1 cellular context compared by ENCODE assay signal in genomic region chr20:37437676-37438075, GRCh38.
TF ChIP-seq lines count a peak whose summit lies in the region.

No MANE protein-coding gene starts in this region.

TF ChIP-seq in GM23338, 12 proteins besides CTCF, POLR2A, EP300 and RAD21 (continued from another document):
- TF ChIP-seq ZNF462 (CRISPR knock-in tag; IDR thresholded peaks at IDR 0.05) (no peak), ZNF114 (CRISPR knock-in tag; IDR thresholded peaks at IDR 0.05) (no peak), NANOG (IDR thresholded peaks at IDR 0.05; ENCODE audit: borderline replicate concordance) (no peak), CREB1 (CRISPR knock-in tag; IDR thresholded peaks at IDR 0.05; ENCODE audit: low read depth) (no peak), STAT1 (IDR thresholded peaks at IDR 0.05; ENCODE audit: unreplicated experiment) (no peak), ETS1 (IDR thresholded peaks at IDR 0.05) (no peak), EZH2 (IDR thresholded peaks at IDR 0.05; ENCODE audit: low read depth, unreplicated experiment) (no peak), EZH2phosphoT487 (IDR thresholded peaks at IDR 0.05; ENCODE audit: unreplicated experiment) (no peak)
